Comparison of ENCODE assay signal across 31 cellular contexts in genomic region chr1:44118682-44119081, GRCh38. TPM values are rescaled to one million over a fixed set of nuclear protein-coding genes. Genes with fewer than 3 reads are reported as not detected.
DNase-seq lines count a peak whose midpoint lies in the region; FAIRE-seq and TF ChIP-seq lines count a peak whose summit lies in the region.
"Had no signal": no experiment of that assay in that cellular context is flagged by ENCODE, and none has a peak within 500 bp of the region (broad histone marks: within the 10 kb centered on the region; RNA-seq: fewer than 3 reads in every experiment).

Gene KLF17, plus strand, starts transcription at chr1:44118821. Its CDS starts 87 bp downstream, at chr1:44118908.

- H2BK15ac ChIP-seq in H1 (ENCODE audit: low read length) = no peak within 1 kb of the TSS
- no peak within 1 kb of the TSS for H2BK15ac ChIP-seq in neuronal stem cell (ENCODE audit: low read length)

- 84% methylated on average over 7 of the region's 25 CpGs; no CpG with 5 or more reads in 1 of the 2 experiments for WGBS in H1 (ENCODE audit: extremely low coverage in 1 of 2, insufficient coverage in 1 of 2, insufficient read length in 1 of 2, insufficient replicate concordance in 2 of 2, low coverage in 1 of 2, low lambda C conversion rate in 2 of 2, missing lambda C conversion rate in 1 of 2), 2 experiments
- WGBS in neuronal stem cell (ENCODE audit: extremely low coverage in 2 of 2, insufficient read length in 2 of 2, insufficient replicate concordance in 1 of 2), 2 donors = no CpG with 5 or more reads among the region's 25 CpGs

- no peak within 1 kb of the TSS for H3K23ac ChIP-seq in H1 (ENCODE audit: insufficient read length)
- H3K23ac ChIP-seq in neuronal stem cell (ENCODE audit: low read depth, low read length, poor library complexity) = no peak within 1 kb of the TSS

- TF ChIP-seq RAD21 in H1 (IDR thresholded peaks at IDR 0.05 in 1 of 2, conservative IDR thresholded peaks at IDR 0.05 in 1 of 2; ENCODE audit: low read depth in 2 of 2, low read length in 2 of 2) = no peak

- H3K56ac ChIP-seq in H1 (replicated peaks; ENCODE audit: insufficient read length, low read depth, low read length) = no peak within 1 kb of the TSS

- no peak within 1 kb of the TSS for H2AK5ac ChIP-seq in H1 (ENCODE audit: low read depth, low read length)
- H2AK5ac ChIP-seq in neuronal stem cell (ENCODE audit: low read depth, low read length) = no peak within 1 kb of the TSS

- no peak within 1 kb of the TSS for H3K27ac ChIP-seq in H1 (ENCODE audit: low read depth, low read length)
- no peak within 1 kb of the TSS for H3K27ac ChIP-seq in neuronal stem cell (replicated peaks; ENCODE audit: low read length)
- H3K27ac ChIP-seq: BLaER1 had no signal

- FAIRE-seq in H1 (lab: Jason Lieb, UNC) = no peak
- FAIRE-seq: A204.1, GM12878, GM12892, GM18507 had no signal

- H3K4me1 ChIP-seq in H1 (replicated peaks in 1 of 4; ENCODE audit: control insufficient read depth in 3 of 4, insufficient read depth in 4 of 4, low read length in 3 of 4) (peaks cover 0 to 3% (median 0%) of the 10 kb centered on the region in 4 experiments; a peak in 2 of 7 replicates), neuronal stem cell (ENCODE audit: control insufficient read depth in 2 of 2, insufficient read depth in 1 of 2, low read depth in 1 of 2, low read length in 2 of 2) (no peaks in the 10 kb centered on the region)
- H3K4me1 ChIP-seq: BE2C, BLaER1 had no signal

- H4K8ac ChIP-seq in H1 (ENCODE audit: extremely low read depth, insufficient read depth, low read length) = peak within 1 kb of the TSS; percentile 14; the same call in 1 of the 2 replicates
- H4K8ac ChIP-seq in neuronal stem cell (ENCODE audit: low read depth, low read length) = no peak within 1 kb of the TSS

- H3K9ac ChIP-seq in H1 (replicated peaks in 1 of 4; ENCODE audit: extremely low read depth in 1 of 4, low read depth in 3 of 4, low read length in 3 of 4) (no peak within 1 kb of the TSS), neuronal stem cell (ENCODE audit: low read depth, low read length, poor library complexity) (no peak within 1 kb of the TSS)
- H3K9ac ChIP-seq: BLaER1 had no signal

- H2AFZ ChIP-seq in H1 (ENCODE audit: low read length) = no peak within 1 kb of the TSS
- H2AFZ ChIP-seq in neuronal stem cell (ENCODE audit: low read length) = no peak within 1 kb of the TSS

- POLR2A ChIA-PET in H1 (lab: Charles Lee; ENCODE audit: partially characterized antibody) = no interaction called here

- TF ChIP-seq EP300 in H1 (IDR thresholded peaks at IDR 0.05; ENCODE audit: borderline replicate concordance in 1 of 2, low read depth in 2 of 2, low read length in 2 of 2) = no peak

- H2BK120ac ChIP-seq in H1 (replicated peaks; ENCODE audit: low read depth, low read length) (no peak within 1 kb of the TSS), neuronal stem cell (ENCODE audit: low read depth, low read length) (no peak within 1 kb of the TSS)

- H4K20me1 ChIP-seq in H1 (replicated peaks in 1 of 2; ENCODE audit: control insufficient read depth in 1 of 2, insufficient read depth in 2 of 2, low read length in 2 of 2) = no peaks in the 10 kb centered on the region
- H4K20me1 ChIP-seq: BLaER1 had no signal

- peak; percentile 49 for DNase-seq in H7
- DNase-seq in H1 (ENCODE audit: low read depth in 1 of 2, low spot score in 2 of 2) = no peak
- no peak for DNase-seq in neuronal stem cell (ENCODE audit: low spot score)
- DNase-seq in HT-29 (ENCODE audit: low spot score) = no peak
- DNase-seq in NCI-H2081 treated with DMSO at 0.1 percent for 48 hours (lab: John Stamatoyannopoulos, UW) = no peak
- no peak for DNase-seq in NCI-H187 treated with DMSO at 0.1 percent for 48 hours (lab: John Stamatoyannopoulos, UW)
- DNase-seq in inferior parietal cortex (ENCODE audit: extremely low spot score) = no peak
- DNase-seq: 8988T; ACHN; BE2C; C1 segment of cervical spinal cord; CD4-positive, alpha-beta memory T cell; CD4-positive, CD25-positive, alpha-beta regulatory T cell; CD8-positive, alpha-beta memory T cell; COR-L47; DMS 273 treated with DMSO at 0.1 percent for 48 hours; DMS153; DMS53; DMS79; DND-41; EL; GDM1 had no signal

- no peak within 1 kb of the TSS for H4K5ac ChIP-seq in H1 (ENCODE audit: insufficient read length, low read depth, low read length)

- TF ChIP-seq CTCF in H1 (IDR thresholded peaks at IDR 0.05; ENCODE audit: control extremely low read depth in 1 of 3, insufficient read depth in 1 of 3, low read depth in 1 of 3, low read length in 3 of 3) = no peak

- no peaks in the 10 kb centered on the region for H3K23me2 ChIP-seq in H1 (ENCODE audit: low read depth, low read length)

- no peaks in the 10 kb centered on the region for H3K79me2 ChIP-seq in H1 (ENCODE audit: control insufficient read depth in 1 of 2, insufficient read depth in 2 of 2, low read length in 2 of 2)

- H3K4me3 ChIP-seq in H7 (ENCODE audit: insufficient read depth, low read depth, low read length) = no peak within 1 kb of the TSS
- no peak within 1 kb of the TSS for H3K4me3 ChIP-seq in H1 (ENCODE audit: extremely low read depth in 1 of 4, insufficient read depth in 2 of 4, low read depth in 3 of 4, low read length in 4 of 4)
- H3K4me3 ChIP-seq in neuronal stem cell (ENCODE audit: low read length in 2 of 2) = no peak within 1 kb of the TSS
- H3K4me3 ChIP-seq: BLaER1, GM12878 had no signal

- H3K14ac ChIP-seq in H1 (ENCODE audit: insufficient read length) (no peak within 1 kb of the TSS), neuronal stem cell (ENCODE audit: low read length) (peak within 1 kb of the TSS; percentile 85)

- H3K18ac ChIP-seq in H1 (ENCODE audit: extremely low read depth, low read length) = no peak within 1 kb of the TSS
- no peak within 1 kb of the TSS for H3K18ac ChIP-seq in neuronal stem cell (ENCODE audit: low read length)

- TF ChIP-seq POLR2A in H1 (IDR thresholded peaks at IDR 0.05; ENCODE audit: control extremely low read depth in 1 of 2, low read depth in 2 of 2, low read length in 2 of 2) = no peak

- CTCF ChIA-PET in H1 (lab: Charles Lee; ENCODE audit: partially characterized antibody) = interaction anchor here (1.1 to 1.6 kb wide), 2 partner anchors 15 to 99 kb away, joined by 3 to 6 read pairs; no protein-coding TSS in a partner anchor

- H3K4ac ChIP-seq in H1 (replicated peaks; ENCODE audit: insufficient read length, low read depth, low read length) = peak within 1 kb of the TSS; percentile 65
- H3K4ac ChIP-seq in neuronal stem cell (ENCODE audit: low read length) = no peak within 1 kb of the TSS

- H3K27me3 ChIP-seq in H7 (ENCODE audit: control insufficient read depth, insufficient read depth, low read length) (no peaks in the 10 kb centered on the region), H1 (replicated peaks in 1 of 4; ENCODE audit: control insufficient read depth in 3 of 4, extremely low read depth in 1 of 4, insufficient read depth in 3 of 4, low read length in 3 of 4) (no peaks in the 10 kb centered on the region), neuronal stem cell (ENCODE audit: control insufficient read depth in 3 of 3, insufficient read depth in 3 of 3, low read depth in 1 of 3, low read length in 3 of 3) (peaks cover 0 to 13% (median 0%) of the 10 kb centered on the region in 3 experiments)
- H3K27me3 ChIP-seq: BE2C, BLaER1 had no signal

- no peak within 1 kb of the TSS for H2BK12ac ChIP-seq in H1 (ENCODE audit: low read depth, low read length)
- H2BK12ac ChIP-seq in neuronal stem cell (ENCODE audit: low read length) = no peak within 1 kb of the TSS

- H3K79me1 ChIP-seq in H1 (ENCODE audit: low read depth, low read length) (no peaks in the 10 kb centered on the region), neuronal stem cell (ENCODE audit: low read depth, low read length) (no peaks in the 10 kb centered on the region)

- H3K36me3 ChIP-seq in H7 (replicated peaks; ENCODE audit: control insufficient read depth, insufficient read depth, low read length) (no peaks in the 10 kb centered on the region), H1 (ENCODE audit: control insufficient read depth in 2 of 4, insufficient read depth in 4 of 4, low read length in 3 of 4) (no peaks in the 10 kb centered on the region), neuronal stem cell (replicated peaks in 1 of 2; ENCODE audit: control insufficient read depth in 2 of 2, insufficient read depth in 2 of 2, low read length in 2 of 2) (no peaks in the 10 kb centered on the region)
- H3K36me3 ChIP-seq: BE2C, BLaER1 had no signal

- no peak within 1 kb of the TSS for H4K91ac ChIP-seq in H1 (replicated peaks; ENCODE audit: insufficient read length, low read length)
- no peak within 1 kb of the TSS for H4K91ac ChIP-seq in neuronal stem cell (ENCODE audit: low read depth, low read length, poor library complexity)

- H2BK20ac ChIP-seq in H1 (ENCODE audit: low read length) = no peak within 1 kb of the TSS

- no peak within 1 kb of the TSS for H2BK5ac ChIP-seq in H1 (ENCODE audit: low read depth, low read length)
- H2BK5ac ChIP-seq in neuronal stem cell (ENCODE audit: low read length) = no peak within 1 kb of the TSS

- H3K9me3 ChIP-seq in H1 (ENCODE audit: insufficient read depth in 2 of 2, low read depth in 1 of 2, low read length in 1 of 2) (no peaks in the 10 kb centered on the region), neuronal stem cell (replicated peaks in 1 of 2; ENCODE audit: control insufficient read depth in 2 of 2, insufficient read depth in 1 of 2, low read depth in 1 of 2, low read length in 2 of 2) (no peaks in the 10 kb centered on the region)
- H3K9me3 ChIP-seq: BE2C, BLaER1 had no signal

- H3K4me2 ChIP-seq in H1 (ENCODE audit: insufficient read depth in 1 of 2, low read depth in 2 of 2, low read length in 2 of 2) (peak within 1 kb of the TSS in 1 of 2 experiments; percentile 17; a peak in 1 of 4 replicates), neuronal stem cell (ENCODE audit: insufficient read depth, low read length, poor library complexity, severe bottlenecking) (no peak within 1 kb of the TSS)
- H3K4me2 ChIP-seq: BLaER1 had no signal

TF ChIP-seq in H1, 55 proteins besides CTCF, POLR2A, EP300 and RAD21 (continues in another document):
- TF ChIP-seq BCL11A (IDR thresholded peaks at IDR 0.05; ENCODE audit: low read depth in 2 of 2, low read length in 2 of 2) (no peak), SAP30 (IDR thresholded peaks at IDR 0.05; ENCODE audit: insufficient read depth, insufficient replicate concordance, low read length) (no peak), POU5F1 (IDR thresholded peaks at IDR 0.05; ENCODE audit: low read depth, low read length) (no peak)

RNA-seq across cellular contexts. Expression of gene KLF17, which starts in this region (rescaled TPM):
- total RNA-seq in H7 (2014; rRNA removed; shearing (Covaris generic)) = not detected in 2 replicates
- not detected in 2 replicates for total RNA-seq in H1 (2021; fragmentation: NEBNext Ultra II Directional; extraction: Animal tissue kit (Norgen Biotek cat#: 25700))
- polyA plus RNA-seq in H1 (2011; rRNA removed) = not detected in 2 replicates
- polyA plus RNA-seq in H1 (2011; cell fraction: cytosol; rRNA removed) = not detected
- polyA plus RNA-seq in H1 (2011; cell fraction: nucleus; rRNA removed) = not detected
- not detected in 4 replicates for polyA plus RNA-seq in H1 (2012, experiment 1 of 2)
- not detected for polyA plus RNA-seq in H1 (2012, experiment 2 of 2)
- polyA plus RNA-seq in H1 (2013, experiment 1 of 2) = not detected
- polyA plus RNA-seq in H1 (2013, experiment 2 of 2) = not detected
- polyA minus RNA-seq in H1 (2011; rRNA and poly(A)+ RNA removed) = not detected in 2 replicates
- not detected for polyA minus RNA-seq in H1 (2011; cell fraction: cytosol; rRNA and poly(A)+ RNA removed)
- not detected for polyA minus RNA-seq in H1 (2011; cell fraction: nucleus; rRNA and poly(A)+ RNA removed)
- polyA plus RNA-seq in neuronal stem cell (2013, experiment 1 of 2) = not detected
- not detected for polyA plus RNA-seq in neuronal stem cell (2013, experiment 2 of 2)
- total RNA-seq in HT-29 (2014; rRNA removed; shearing (Covaris generic)) = not detected in 2 replicates
- total RNA-seq: A673; CD4-positive, alpha-beta memory T cell; CD4-positive, CD25-positive, alpha-beta regulatory T cell; CD8-positive, alpha-beta memory T cell; Daoy; G401; GM12878 had no signal
- polyA plus RNA-seq: CD14-positive monocyte; CD4-positive, alpha-beta memory T cell; CD4-positive, CD25-positive, alpha-beta regulatory T cell; CD8-positive, alpha-beta memory T cell; GM12878 had no signal

Comparison
In these comparisons a context has a peak if more than half of its experiments do, and no peak if none do; other contexts are left out.
1. Peak in DNase-seq in H7; RNA of the gene not detected or under 1 TPM.